ENCODE assay signal across 1 cellular context in genomic region chr2:169827272-169828140, GRCh38.
TF ChIP-seq lines count a peak whose summit lies in the region.

Gene UBR3 (plus strand): TSS chr2:169827454. CDS start chr2:169827508, 54 bp downstream.

TF ChIP-seq in HepG2, 621 proteins besides CTCF, POLR2A, EP300 and RAD21 (continued from another document and continues in another):
- TF ChIP-seq ZNF607 (CRISPR knock-in tag; IDR thresholded peaks at IDR 0.05; ENCODE audit: borderline replicate concordance), result no peak
- TF ChIP-seq ZNF562 (CRISPR knock-in tag; IDR thresholded peaks at IDR 0.05; ENCODE audit: borderline replicate concordance), result no peak
- TF ChIP-seq HNF4A (CRISPR knock-in tag; IDR thresholded peaks at IDR 0.05), result no peak
- no peak for TF ChIP-seq ZNF781 (CRISPR knock-in tag; IDR thresholded peaks at IDR 0.05; ENCODE audit: borderline replicate concordance, not compliant biosample characterization)
- no peak for TF ChIP-seq FIP1L1 (IDR thresholded peaks at IDR 0.05; ENCODE audit: borderline replicate concordance, insufficient read depth, low read depth, low read length)
- TF ChIP-seq LCORL (IDR thresholded peaks at IDR 0.05), result no peak
- no peak; the same call in 1 of the 2 replicates for TF ChIP-seq LCORL (CRISPR knock-in tag; IDR thresholded peaks at IDR 0.05)
- 0 out of 2 replicates have a peak, but pooled peaks have one; percentile 41 for TF ChIP-seq ZNF160 (CRISPR knock-in tag; IDR thresholded peaks at IDR 0.05)
- no peak for TF ChIP-seq ZNF484 (CRISPR knock-in tag; IDR thresholded peaks at IDR 0.05; ENCODE audit: borderline replicate concordance, low read depth)
- no peak for TF ChIP-seq ATF1 (CRISPR knock-in tag; IDR thresholded peaks at IDR 0.05)
- TF ChIP-seq ZMAT3 (CRISPR knock-in tag; conservative IDR thresholded peaks at IDR 0.05), result 0 out of 2 replicates have a peak, but pooled peaks have one; percentile 63
- TF ChIP-seq ZNF430 (CRISPR knock-in tag; IDR thresholded peaks at IDR 0.05), result 0 out of 2 replicates have a peak, but pooled peaks have one; percentile 55
- no peak for TF ChIP-seq ZHX2 (IDR thresholded peaks at IDR 0.05; ENCODE audit: low read depth)
- peak; percentile 65; the same call in 1 of the 2 replicates for TF ChIP-seq ZHX2 (CRISPR knock-in tag; IDR thresholded peaks at IDR 0.05; ENCODE audit: borderline replicate concordance)
- TF ChIP-seq MYNN (CRISPR knock-in tag; IDR thresholded peaks at IDR 0.05; ENCODE audit: low read depth), result no peak
- no peak for TF ChIP-seq MNT (IDR thresholded peaks at IDR 0.05)
- TF ChIP-seq HMGXB3 (CRISPR knock-in tag; IDR thresholded peaks at IDR 0.05; ENCODE audit: borderline replicate concordance), result no peak
- TF ChIP-seq ATF5 (CRISPR knock-in tag; IDR thresholded peaks at IDR 0.05; ENCODE audit: low read depth), result no peak
- no peak for TF ChIP-seq KIAA2018 (CRISPR knock-in tag; IDR thresholded peaks at IDR 0.05; ENCODE audit: borderline replicate concordance)
- TF ChIP-seq RFX3 (CRISPR knock-in tag; IDR thresholded peaks at IDR 0.05), result no peak
- no peak for TF ChIP-seq E2F1 (CRISPR knock-in tag; IDR thresholded peaks at IDR 0.05)
- TF ChIP-seq TFDP2 (CRISPR knock-in tag; IDR thresholded peaks at IDR 0.05), result peak; percentile 49
- peak; percentile 98 for TF ChIP-seq MAZ (IDR thresholded peaks at IDR 0.05; ENCODE audit: borderline replicate concordance, low read depth, low read length)
- peak; percentile 86; the same call in 1 of the 2 replicates for TF ChIP-seq MAZ (CRISPR knock-in tag; IDR thresholded peaks at IDR 0.05; ENCODE audit: low read depth)
- TF ChIP-seq GPBP1L1 (CRISPR knock-in tag; IDR thresholded peaks at IDR 0.05), result no peak
- no peak for TF ChIP-seq ZKSCAN1 (IDR thresholded peaks at IDR 0.05; ENCODE audit: low read length)
